34 cellular contexts compared by ENCODE assay signal in the genomic region with DNA sequence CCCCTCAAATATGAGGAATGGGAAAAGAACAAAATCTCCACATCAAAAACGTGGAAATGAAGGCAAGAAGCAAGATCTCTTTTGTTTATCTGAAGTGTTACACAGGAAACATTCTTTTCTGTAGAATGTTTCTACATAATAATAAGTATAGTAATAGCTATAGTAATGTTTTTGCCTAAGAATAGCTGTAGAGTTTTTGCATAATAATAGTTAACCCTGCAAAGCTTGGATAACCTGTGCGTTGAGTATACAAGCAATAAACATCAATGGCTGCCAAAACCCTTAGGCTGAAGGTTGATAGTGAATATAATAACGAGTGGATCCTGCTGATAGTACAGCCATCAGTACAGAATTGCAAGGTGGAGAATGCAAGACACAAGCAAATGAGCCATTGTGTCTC. TPM values are rescaled to one million over a fixed set of nuclear protein-coding genes. Genes with fewer than 3 reads are reported as not detected.
"Had no signal": no experiment of that assay in that cellular context is flagged by ENCODE, and none has a peak within 500 bp of the region (broad histone marks: within the 10 kb centered on the region; RNA-seq: fewer than 3 reads in every experiment).

No MANE protein-coding gene starts in this region.

- DNase-seq: activated CD4-positive, alpha-beta memory T cell treated with anti-CD3 and anti-CD28 coated beads for 36 hours; activated CD4-positive, alpha-beta T cell treated with anti-CD3 and anti-CD28 coated beads for 36 hours; activated CD4-positive, alpha-beta T cell treated with anti-CD3 and anti-CD28 coated beads, Interleukin-2, amount 10 ng/mL, durations not matched to agents 24 days and 14 days; activated CD4-positive, CD25-positive, alpha-beta regulatory T cell; activated CD4-positive, CD25-positive, alpha-beta regulatory T cell treated with anti-CD3 and anti-CD28 coated beads, Interleukin-2, amount 50 U/mL, for 72 hours; activated CD8-positive, alpha-beta memory T cell treated with anti-CD3 and anti-CD28 coated beads, Interleukin-2, amount 50 U/mL, for 48 hours; activated gamma-delta T cell; activated naive CD4-positive, alpha-beta T cell; activated naive CD4-positive, alpha-beta T cell treated with anti-CD3 and anti-CD28 coated beads, Interleukin-2, amount 10 ng/mL, durations not matched to agents 7 days and 5 days; activated naive CD8-positive, alpha-beta T cell treated with anti-CD3 and anti-CD28 coated beads, Interleukin-2, amount 10 ng/mL, durations not matched to agents 7 days and 5 days; activated T-cell treated with anti-CD3 and anti-CD28 coated beads for 4 hours; activated T-cell treated with anti-CD3 and anti-CD28 coated beads, Interleukin-2, amount 50 U/mL, for 24 hours; activated T-cell treated with anti-CD3 and anti-CD28 coated beads, Interleukin-2, amount 50 U/mL, for 72 hours; central memory CD4-positive, alpha-beta T cell; cerebellar nuclear complex; colonic mucosa; effector CD8-positive, alpha-beta T cell; esophagus squamous epithelium; foreskin melanocyte; head of caudate nucleus; T-helper 2 cell had no signal

- H3K9me3 Mint-ChIP-seq: activated CD4-positive, alpha-beta memory T cell treated with anti-CD3 and anti-CD28 coated beads for 36 hours; activated CD4-positive, alpha-beta T cell treated with anti-CD3 and anti-CD28 coated beads, Interleukin-2, amount 10 ng/mL, durations not matched to agents 24 days and 14 days; activated naive CD8-positive, alpha-beta T cell treated with anti-CD3 and anti-CD28 coated beads, Interleukin-2, amount 10 ng/mL, durations not matched to agents 7 days and 5 days had no signal

- H3K27me3 ChIP-seq: ascending aorta, cardiac muscle cell, colonic mucosa had no signal

- H3K4me3 ChIP-seq: ascending aorta, breast epithelium, cardiac muscle cell, colonic mucosa, esophagus squamous epithelium, gastroesophageal sphincter had no signal

- H3K27ac Mint-ChIP-seq: activated CD4-positive, alpha-beta memory T cell treated with anti-CD3 and anti-CD28 coated beads for 36 hours; activated CD4-positive, alpha-beta T cell treated with anti-CD3 and anti-CD28 coated beads for 36 hours; activated CD4-positive, alpha-beta T cell treated with anti-CD3 and anti-CD28 coated beads, Interleukin-2, amount 10 ng/mL, durations not matched to agents 24 days and 14 days; activated naive CD4-positive, alpha-beta T cell treated with anti-CD3 and anti-CD28 coated beads, Interleukin-2, amount 10 ng/mL, durations not matched to agents 7 days and 5 days; activated naive CD4-positive, alpha-beta T cell treated with anti-CD3 and anti-CD28 coated beads, Interleukin-2, amount 50 U/mL, for 72 hours; activated naive CD8-positive, alpha-beta T cell treated with anti-CD3 and anti-CD28 coated beads, Interleukin-2, amount 10 ng/mL, durations not matched to agents 7 days and 5 days; activated T-cell treated with anti-CD3 and anti-CD28 coated beads, Interleukin-2, amount 50 U/mL, for 24 hours; activated T-cell treated with anti-CD3 and anti-CD28 coated beads, Interleukin-2, amount 50 U/mL, for 72 hours; brain had no signal

- ATAC-seq: activated CD4-positive, alpha-beta T cell treated with anti-CD3 and anti-CD28 coated beads for 36 hours; activated naive CD4-positive, alpha-beta T cell treated with anti-CD3 and anti-CD28 coated beads, Interleukin-2, amount 50 U/mL, for 72 hours; activated T-cell treated with anti-CD3 and anti-CD28 coated beads, Interleukin-2, amount 50 U/mL, for 72 hours; gastroesophageal sphincter had no signal

- H3K9me3 ChIP-seq: ascending aorta, colonic mucosa, esophagus squamous epithelium, gastroesophageal sphincter had no signal

- H3K4me3 Mint-ChIP-seq: activated CD4-positive, alpha-beta memory T cell treated with anti-CD3 and anti-CD28 coated beads for 36 hours; activated CD4-positive, alpha-beta T cell treated with anti-CD3 and anti-CD28 coated beads for 36 hours; activated CD4-positive, alpha-beta T cell treated with anti-CD3 and anti-CD28 coated beads, Interleukin-2, amount 10 ng/mL, durations not matched to agents 24 days and 14 days; activated naive CD4-positive, alpha-beta T cell treated with anti-CD3 and anti-CD28 coated beads, Interleukin-2, amount 10 ng/mL, durations not matched to agents 7 days and 5 days; activated naive CD8-positive, alpha-beta T cell treated with anti-CD3 and anti-CD28 coated beads, Interleukin-2, amount 10 ng/mL, durations not matched to agents 7 days and 5 days; activated T-cell treated with anti-CD3 and anti-CD28 coated beads, Interleukin-2, amount 50 U/mL, for 24 hours; activated T-cell treated with anti-CD3 and anti-CD28 coated beads, Interleukin-2, amount 50 U/mL, for 72 hours; brain had no signal

- H3K27ac ChIP-seq: ascending aorta, breast epithelium, cardiac muscle cell, colonic mucosa, epithelial cell of prostate, esophagus squamous epithelium, gastroesophageal sphincter had no signal

- H3K36me3 Mint-ChIP-seq: activated CD4-positive, alpha-beta memory T cell treated with anti-CD3 and anti-CD28 coated beads for 36 hours; activated naive CD4-positive, alpha-beta T cell treated with anti-CD3 and anti-CD28 coated beads, Interleukin-2, amount 50 U/mL, for 72 hours; activated naive CD8-positive, alpha-beta T cell treated with anti-CD3 and anti-CD28 coated beads, Interleukin-2, amount 10 ng/mL, durations not matched to agents 7 days and 5 days; brain had no signal

- H3K36me3 ChIP-seq: ascending aorta, breast epithelium, cardiac muscle cell, colonic mucosa, esophagus squamous epithelium, gastroesophageal sphincter had no signal

- H3K4me1 ChIP-seq: ascending aorta, breast epithelium, colonic mucosa, esophagus squamous epithelium, gastroesophageal sphincter had no signal

RNA-seq across cellular contexts. Expression of a gene that starts 11.1 kb away (rescaled TPM):
- total RNA-seq: activated CD4-positive, alpha-beta memory T cell treated with anti-CD3 and anti-CD28 coated beads for 36 hours; activated CD4-positive, alpha-beta T cell treated with anti-CD3 and anti-CD28 coated beads for 36 hours; activated CD4-positive, alpha-beta T cell treated with anti-CD3 and anti-CD28 coated beads, Interleukin-2, amount 10 ng/mL, durations not matched to agents 24 days and 14 days; activated naive CD4-positive, alpha-beta T cell treated with anti-CD3 and anti-CD28 coated beads, Interleukin-2, amount 50 U/mL, for 72 hours; activated naive CD8-positive, alpha-beta T cell treated with anti-CD3 and anti-CD28 coated beads, Interleukin-2, amount 10 ng/mL, durations not matched to agents 7 days and 5 days; activated T-cell treated with anti-CD3 and anti-CD28 coated beads, Interleukin-2, amount 50 U/mL, for 72 hours; ascending aorta; cardiac muscle cell; dermis microvascular lymphatic vessel endothelial cell; endothelial cell of umbilical vein; fibroblast of lung; fibroblast of villous mesenchyme; glomerular endothelial cell; T-helper 1 cell treated with Interleukin-12 subunit alpha and Interleukin-12 subunit beta and Interleukin-4 antibody, amounts not matched to agents 30 ng/mL and 1 ng/mL, for 36 hours had no signal
- polyA plus RNA-seq: cardiac muscle cell, endothelial cell of umbilical vein, fibroblast of lung had no signal

RNA-seq across cellular contexts. Expression of a gene that starts 14.9 kb away (rescaled TPM):
- total RNA-seq: activated CD4-positive, alpha-beta memory T cell treated with anti-CD3 and anti-CD28 coated beads for 36 hours; activated CD4-positive, alpha-beta T cell treated with anti-CD3 and anti-CD28 coated beads for 36 hours; activated CD4-positive, alpha-beta T cell treated with anti-CD3 and anti-CD28 coated beads, Interleukin-2, amount 10 ng/mL, durations not matched to agents 24 days and 14 days; activated naive CD4-positive, alpha-beta T cell treated with anti-CD3 and anti-CD28 coated beads, Interleukin-2, amount 50 U/mL, for 72 hours; activated naive CD8-positive, alpha-beta T cell treated with anti-CD3 and anti-CD28 coated beads, Interleukin-2, amount 10 ng/mL, durations not matched to agents 7 days and 5 days; activated T-cell treated with anti-CD3 and anti-CD28 coated beads, Interleukin-2, amount 50 U/mL, for 72 hours; ascending aorta; cardiac muscle cell; colonic mucosa; dermis microvascular lymphatic vessel endothelial cell; endothelial cell of umbilical vein; fibroblast of lung; fibroblast of villous mesenchyme; gastroesophageal sphincter; glomerular endothelial cell; T-helper 1 cell treated with Interleukin-12 subunit alpha and Interleukin-12 subunit beta and Interleukin-4 antibody, amounts not matched to agents 30 ng/mL and 1 ng/mL, for 36 hours had no signal
- polyA plus RNA-seq: cardiac muscle cell, endothelial cell of umbilical vein, fibroblast of lung had no signal

RNA-seq across cellular contexts. Expression of a gene that starts 40.7 kb away (rescaled TPM):
- total RNA-seq: cardiac muscle cell, dermis microvascular lymphatic vessel endothelial cell, endothelial cell of umbilical vein, fibroblast of lung, glomerular endothelial cell had no signal
- polyA plus RNA-seq: cardiac muscle cell, endothelial cell of umbilical vein, fibroblast of lung had no signal

RNA-seq across cellular contexts. Expression of a gene that starts 43.2 kb away (rescaled TPM):
- total RNA-seq: activated CD4-positive, alpha-beta memory T cell treated with anti-CD3 and anti-CD28 coated beads for 36 hours; activated CD4-positive, alpha-beta T cell treated with anti-CD3 and anti-CD28 coated beads for 36 hours; activated CD4-positive, alpha-beta T cell treated with anti-CD3 and anti-CD28 coated beads, Interleukin-2, amount 10 ng/mL, durations not matched to agents 24 days and 14 days; activated naive CD4-positive, alpha-beta T cell treated with anti-CD3 and anti-CD28 coated beads, Interleukin-2, amount 50 U/mL, for 72 hours; activated T-cell treated with anti-CD3 and anti-CD28 coated beads, Interleukin-2, amount 50 U/mL, for 72 hours; cardiac muscle cell; dermis microvascular lymphatic vessel endothelial cell; endothelial cell of umbilical vein; fibroblast of lung; fibroblast of villous mesenchyme; glomerular endothelial cell; T-helper 1 cell treated with Interleukin-12 subunit alpha and Interleukin-12 subunit beta and Interleukin-4 antibody, amounts not matched to agents 30 ng/mL and 1 ng/mL, for 36 hours had no signal
- polyA plus RNA-seq: cardiac muscle cell, endothelial cell of umbilical vein, fibroblast of lung had no signal
